17 cellular contexts compared by ENCODE assay signal in the genomic region with DNA sequence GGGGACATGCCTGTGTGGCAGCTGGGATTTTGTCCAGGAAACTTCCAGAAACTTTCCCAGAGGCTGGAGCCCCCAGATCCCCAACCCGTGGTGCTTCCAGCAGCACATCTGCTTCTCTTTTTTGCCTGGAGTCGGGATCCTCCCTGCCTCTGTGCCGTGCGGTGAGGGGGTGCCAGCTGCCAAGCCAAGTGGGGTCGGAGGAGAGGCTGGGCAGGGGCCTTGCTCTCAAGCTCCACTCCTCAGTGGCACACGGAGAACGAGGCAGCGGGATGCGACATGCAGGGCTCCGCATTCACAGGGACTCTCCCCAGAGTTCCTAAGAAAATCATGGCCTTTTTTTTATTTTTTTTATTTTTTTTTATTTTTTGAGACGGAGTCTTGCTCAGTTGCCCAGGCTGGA.
A peak's percentile ranks its signal among the peaks of the same experiment; 100 is the strongest.
DNase-seq lines count a peak whose midpoint lies in the region; ATAC-seq, FAIRE-seq and TF ChIP-seq lines count a peak whose summit lies in the region.
"Had no signal": no experiment of that assay in that cellular context is flagged by ENCODE, and none has a peak within 500 bp of the region (broad histone marks: within the 10 kb centered on the region; RNA-seq: fewer than 3 reads in every experiment).

No MANE protein-coding gene starts in this region.

- H3K27ac ChIP-seq in BLaER1 treated with 17β-estradiol and CSF1 and Interleukin-3, amounts not matched to agents 10 nM and 100 nM, result peak overlapping the region in 1 of 11 experiments; percentile 25; a peak in 1 of 22 replicates
- peak overlapping the region in 3 of 4 donors; percentile 22 to 55 (median 31) for H3K27ac ChIP-seq in Peyer's patch
- H3K27ac ChIP-seq in kidney (ENCODE audit: low read depth in 2 of 2, low read length in 2 of 2), result no peak overlapping the region
- peak overlapping the region; percentile 99 for H3K27ac ChIP-seq in temporal lobe (ENCODE audit: low read depth, low read length)

- CTCF ChIA-PET in Caco-2 (lab: Charles Lee), result no interaction called here

- POLR2A ChIA-PET in Caco-2 (lab: Charles Lee), result no interaction called here

- no peak overlapping the region for H3K4me3 Mint-ChIP-seq in Caco-2 (ENCODE audit: unreplicated experiment)
- H3K4me3 Mint-ChIP-seq: CD14-positive monocyte had no signal

- H3K36me3 ChIP-seq in BLaER1 treated with 17β-estradiol and CSF1 and Interleukin-3, amounts not matched to agents 10 nM and 100 nM, result peaks cover 0 to 9% (median 0%) of the 10 kb centered on the region in 11 experiments; a peak in 5 of 22 replicates
- H3K36me3 ChIP-seq in Peyer's patch, result no peaks in the 10 kb centered on the region
- H3K36me3 ChIP-seq in kidney (ENCODE audit: control insufficient read depth in 1 of 2, insufficient read depth in 2 of 2, low read length in 2 of 2), result no peaks in the 10 kb centered on the region
- H3K36me3 ChIP-seq in Caco-2 (ENCODE audit: control insufficient read depth, insufficient read depth, low read length), result no peaks in the 10 kb centered on the region

- peaks cover 0 to 25% (median 18%) of the 10 kb centered on the region in 10 experiments; a peak in 16 of 20 replicates for H3K4me1 ChIP-seq in BLaER1 treated with 17β-estradiol and CSF1 and Interleukin-3, amounts not matched to agents 10 nM and 100 nM
- H3K4me1 ChIP-seq in Peyer's patch (no peaks in the 10 kb centered on the region), kidney (ENCODE audit: control insufficient read depth in 1 of 2, insufficient read depth in 1 of 2, low read depth in 1 of 2, low read length in 2 of 2) (no peaks in the 10 kb centered on the region), Caco-2 (no peaks in the 10 kb centered on the region)

- FAIRE-seq in kidney (lab: Jason Lieb, UNC), result no peak

- H3K4me3 ChIP-seq in BLaER1 treated with 17β-estradiol and CSF1 and Interleukin-3, amounts not matched to agents 10 nM and 100 nM, result no peak overlapping the region
- H3K4me3 ChIP-seq in Peyer's patch (no peak overlapping the region), kidney (ENCODE audit: low read length in 2 of 2) (no peak overlapping the region), Caco-2 (ENCODE audit: low read depth, low read length) (no peak overlapping the region)

- intact Hi-C loops in kidney (cut with DNase I), result no loop called here
- intact Hi-C loops in Caco-2 (cut with micrococcal nuclease; ENCODE audit: unreplicated experiment), result no loop called here

- ATAC-seq in HG03039 (IDR thresholded peaks at IDR 0.05; ENCODE audit: unreplicated experiment), result no peak
- ATAC-seq: Panc1 had no signal

- no peaks in the 10 kb centered on the region for H4K20me1 ChIP-seq in BLaER1 treated with 17β-estradiol and CSF1 and Interleukin-3, amounts not matched to agents 10 nM and 100 nM

- peak overlapping the region in 9 of 11 experiments; percentile 16 to 64 (median 47); a peak in 14 of 22 replicates for H3K4me2 ChIP-seq in BLaER1 treated with 17β-estradiol and CSF1 and Interleukin-3, amounts not matched to agents 10 nM and 100 nM

- BruUV-seq in Caco-2 (replicated peaks; lab: Mats Ljungman, UMichigan), result no TSS peak

- no peak overlapping the region for H3K27ac Mint-ChIP-seq in Caco-2 (ENCODE audit: unreplicated experiment)

- TF ChIP-seq CTCF in Peyer's patch (IDR thresholded peaks at IDR 0.05) (no peak), kidney (IDR thresholded peaks at IDR 0.05; ENCODE audit: borderline replicate concordance, extremely low read depth, insufficient read depth) (no peak), Caco-2 (IDR thresholded peaks at IDR 0.05; ENCODE audit: insufficient read depth in 1 of 2, low read depth in 1 of 2, low read length in 1 of 2, severe bottlenecking in 1 of 2, unreplicated experiment in 1 of 2) (no peak)

- no peak for TF ChIP-seq POLR2A in Peyer's patch (IDR thresholded peaks at IDR 0.05)

- peak overlapping the region in 1 of 11 experiments; percentile 5; a peak in 1 of 22 replicates for H3K9ac ChIP-seq in BLaER1 treated with 17β-estradiol and CSF1 and Interleukin-3, amounts not matched to agents 10 nM and 100 nM
- no peak overlapping the region for H3K9ac ChIP-seq in kidney (ENCODE audit: low read length in 2 of 2)

- H3K4me1 Mint-ChIP-seq in Caco-2 (ENCODE audit: low read depth, unreplicated experiment), result no peaks in the 10 kb centered on the region
- H3K4me1 Mint-ChIP-seq: CD14-positive monocyte had no signal

- H3K27me3 ChIP-seq in BLaER1 treated with 17β-estradiol and CSF1 and Interleukin-3, amounts not matched to agents 10 nM and 100 nM, result no peaks in the 10 kb centered on the region
- no peaks in the 10 kb centered on the region for H3K27me3 ChIP-seq in Peyer's patch
- no peaks in the 10 kb centered on the region for H3K27me3 ChIP-seq in Caco-2 (replicated peaks; ENCODE audit: control insufficient read depth, insufficient read depth, low read length)

- H3K9me3 ChIP-seq in BLaER1 treated with 17β-estradiol and CSF1 and Interleukin-3, amounts not matched to agents 10 nM and 100 nM (replicated peaks in 1 of 11), result peaks cover 14 to 21% (median 18%) of the 10 kb centered on the region in 11 experiments
- H3K9me3 ChIP-seq in Peyer's patch (no peaks in the 10 kb centered on the region), kidney (ENCODE audit: control insufficient read depth in 1 of 2, low read length in 2 of 2) (peaks cover 0 to 5% of the 10 kb centered on the region in 2 donors), Caco-2 (no peaks in the 10 kb centered on the region)

- peaks cover 8% of the 10 kb centered on the region for H3K27me3 Mint-ChIP-seq in Caco-2 (ENCODE audit: insufficient read depth, unreplicated experiment)

- peaks cover 14% of the 10 kb centered on the region for H3K9me3 Mint-ChIP-seq in Caco-2 (ENCODE audit: unreplicated experiment)

- DNase-seq in Peyer's patch (no peak), kidney (peak; percentile 56), Caco-2 (no peak), DMS153 (lab: John Stamatoyannopoulos, UW) (no peak)
- DNase-seq: ACHN, DND-41, H7, NCI-H1048, NCI-H146, NCI-H2081, NCI-H2171 treated with DMSO at 0.1 percent for 48 hours, NCI-H446 treated with DMSO at 0.1 percent for 48 hours had no signal

- no peaks in the 10 kb centered on the region for H3K36me3 Mint-ChIP-seq in Caco-2 (ENCODE audit: insufficient read depth, unreplicated experiment)
- H3K36me3 Mint-ChIP-seq: CD14-positive monocyte had no signal

Comparison
In these comparisons a context has a peak if more than half of its experiments do, and no peak if none do; other contexts are left out.
1. H3K27ac ChIP-seq: peak in Peyer's patch (3 of 4) and temporal lobe (single experiment); none in kidney (0 of 2).